ENCODE assay signal across 2 cellular contexts in genomic region chr20:62466071-62466760, GRCh38.
TF ChIP-seq lines count a peak whose summit lies in the region.

No MANE protein-coding gene starts in this region.

TF ChIP-seq in HepG2, 621 proteins besides CTCF, POLR2A, EP300 and RAD21:
- TF ChIP-seq MTA1 (CRISPR knock-in tag; IDR thresholded peaks at IDR 0.05; ENCODE audit: borderline replicate concordance): 0 out of 2 replicates have a peak, but pooled peaks have one; percentile 29
- TF ChIP-seq NR2F6 (IDR thresholded peaks at IDR 0.05): no peak
- TF ChIP-seq NR2F6 (CRISPR knock-in tag; IDR thresholded peaks at IDR 0.05): no peak
- TF ChIP-seq ARID2 (CRISPR knock-in tag; IDR thresholded peaks at IDR 0.05; ENCODE audit: borderline replicate concordance): no peak
- TF ChIP-seq SCMH1 (CRISPR knock-in tag; IDR thresholded peaks at IDR 0.05; ENCODE audit: borderline replicate concordance): no peak
- no peak for TF ChIP-seq SMC3 (IDR thresholded peaks at IDR 0.05; ENCODE audit: low read length)

TF ChIP-seq in K562, 482 proteins besides CTCF, POLR2A, EP300 and RAD21:
- TF ChIP-seq ZNF584 (CRISPR knock-in tag; IDR thresholded peaks at IDR 0.05; ENCODE audit: low read depth) (no peak), NUFIP1 (IDR thresholded peaks at IDR 0.05; ENCODE audit: partially characterized antibody) (no peak), ZBTB33 (CRISPR knock-in tag; IDR thresholded peaks at IDR 0.05) (peak; percentile 56; the same call in 1 of the 2 replicates)
TF ChIP-seq in K562: peak in this region for 1.
